Comparison of ENCODE assay signal across 8 cellular contexts in the genomic region with DNA sequence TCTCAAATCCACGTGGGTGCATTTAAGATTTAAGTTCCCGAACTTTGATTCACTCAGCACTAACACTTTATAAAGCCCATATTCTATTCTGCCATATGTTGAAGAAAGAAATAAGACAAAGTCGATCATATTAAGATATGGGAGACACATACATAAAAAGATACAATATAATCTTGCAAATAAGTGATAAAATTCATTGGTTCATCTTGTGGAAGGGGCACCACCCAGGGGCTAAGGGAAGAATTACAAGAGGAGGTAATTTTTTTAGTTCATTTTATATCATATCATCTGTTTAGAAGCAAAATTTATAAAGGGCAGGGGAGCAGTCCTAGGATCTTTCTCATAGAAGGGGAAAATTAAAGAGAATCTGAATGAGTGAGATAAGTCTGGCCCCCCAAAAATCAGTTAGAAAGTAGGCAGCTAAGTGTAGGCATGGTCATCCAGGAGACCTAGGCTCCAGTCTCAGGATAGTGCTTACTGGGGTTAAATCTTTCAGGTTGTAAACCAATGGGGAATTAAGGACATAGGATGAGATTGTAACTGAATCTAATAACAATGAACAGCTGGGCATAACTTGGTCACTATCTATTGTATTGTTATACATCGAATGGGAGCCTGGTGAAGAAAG.
DNase-seq lines count a peak whose midpoint lies in the region; ATAC-seq, FAIRE-seq and TF ChIP-seq lines count a peak whose summit lies in the region.

No MANE protein-coding gene starts in this region.

- H2AFZ ChIP-seq in fibroblast of lung (ENCODE audit: low read length) = no peak overlapping the region

- peaks cover 0 to 6% of the 10 kb centered on the region in 2 donors for H3K9me3 ChIP-seq in right atrium auricular region
- no peaks in the 10 kb centered on the region for H3K9me3 ChIP-seq in fibroblast of lung (ENCODE audit: control insufficient read depth, insufficient read depth, low read depth, low read length)

- H4K20me1 ChIP-seq in fibroblast of lung (ENCODE audit: control insufficient read depth, extremely low read depth, insufficient read depth, low read length) = no peaks in the 10 kb centered on the region

- H3K36me3 Mint-ChIP-seq in type B pancreatic cell = peaks cover 8% of the 10 kb centered on the region

- H3K4me1 Mint-ChIP-seq in type B pancreatic cell (ENCODE audit: unreplicated experiment) = peaks cover 8% of the 10 kb centered on the region

- no peak for DNase-seq in right atrium auricular region (ENCODE audit: low spot score)
- no peak for DNase-seq in Right ventricle myocardium inferior (ENCODE audit: missing footprints)
- DNase-seq in RCC 7860 (ENCODE audit: low spot score) = no peak
- DNase-seq in fibroblast of lung (ENCODE audit: low read depth in 2 of 2) = peak in 1 of 2 donors; percentile 42
- no peak for DNase-seq in type B pancreatic cell (ENCODE audit: extremely low spot score, unreplicated experiment)
- DNase-seq in stimulated activated naive CD4-positive, alpha-beta T cell (lab: John Stamatoyannopoulos, UW) = no peak

- no peak overlapping the region for H3K4me2 ChIP-seq in fibroblast of lung (ENCODE audit: extremely low read depth, insufficient read depth, low read length)

- no peaks in the 10 kb centered on the region for H3K36me3 ChIP-seq in right atrium auricular region
- H3K36me3 ChIP-seq in fibroblast of lung (ENCODE audit: control insufficient read depth, insufficient read depth, low read length) = no peaks in the 10 kb centered on the region

- intact Hi-C loops in Right ventricle myocardium inferior (cut with DNase I) = no loop called here

- no peak overlapping the region for H3K4me3 ChIP-seq in right atrium auricular region
- no peak overlapping the region for H3K4me3 ChIP-seq in fibroblast of lung (replicated peaks in 1 of 4; ENCODE audit: control extremely low read depth in 1 of 4, insufficient read depth in 1 of 4, low read depth in 3 of 4, low read length in 4 of 4)

- H3K9me3 Mint-ChIP-seq in type B pancreatic cell = peaks cover 4% of the 10 kb centered on the region

- TF ChIP-seq CTCF in right atrium auricular region (IDR thresholded peaks at IDR 0.05) = peak; percentile 42 to 73
- TF ChIP-seq CTCF in fibroblast of lung (conservative IDR thresholded peaks at IDR 0.05 in 1 of 2, IDR thresholded peaks at IDR 0.05 in 1 of 2; ENCODE audit: low read depth in 1 of 2, low read length in 2 of 2) = peak; percentile 62 to 72
- TF ChIP-seq CTCF in type B pancreatic cell (conservative IDR thresholded peaks at IDR 0.05) = peak; percentile 80

- FAIRE-seq in RCC 7860 (lab: Jason Lieb, UNC) = peak; percentile 49

- H3K9ac ChIP-seq in fibroblast of lung (ENCODE audit: insufficient read depth, low read length) = no peak overlapping the region

- H3K27ac ChIP-seq in right atrium auricular region = peak overlapping the region; percentile 87 to 91
- no peak overlapping the region for H3K27ac ChIP-seq in fibroblast of lung (ENCODE audit: insufficient read depth, low read length)

- ATAC-seq in Right ventricle myocardium inferior (no peak), HG03097 (IDR thresholded peaks at IDR 0.05; ENCODE audit: low FRiP score, unreplicated experiment) (no peak), HG03039 (IDR thresholded peaks at IDR 0.05; ENCODE audit: unreplicated experiment) (no peak)

- no peaks in the 10 kb centered on the region for H3K79me2 ChIP-seq in fibroblast of lung (ENCODE audit: control insufficient read depth, insufficient read depth, low read length)

- H3K27me3 ChIP-seq in right atrium auricular region (no peaks in the 10 kb centered on the region), fibroblast of lung (ENCODE audit: control insufficient read depth, insufficient read depth, low read length) (no peaks in the 10 kb centered on the region)

- H3K4me3 Mint-ChIP-seq in type B pancreatic cell = no peak overlapping the region

- H3K4me1 ChIP-seq in right atrium auricular region = peaks cover 0 to 29% of the 10 kb centered on the region in 2 donors
- H3K4me1 ChIP-seq in fibroblast of lung (ENCODE audit: control insufficient read depth, extremely low read depth, insufficient read depth, low read length) = no peaks in the 10 kb centered on the region

- H3K27ac Mint-ChIP-seq in type B pancreatic cell = peak overlapping the region; percentile 39

- H3K27me3 Mint-ChIP-seq in type B pancreatic cell = no peaks in the 10 kb centered on the region
